ENCODE assay signal across 22 cellular contexts in genomic region chr10:73890261-73890660, GRCh38.
"Had no signal": no experiment of that assay in that cellular context is flagged by ENCODE, and none has a peak within 500 bp of the region (broad histone marks: within the 10 kb centered on the region; RNA-seq: fewer than 3 reads in every experiment).

No MANE protein-coding gene starts in this region.

- H3K4me3 Mint-ChIP-seq: activated CD4-positive, alpha-beta T cell treated with anti-CD3 and anti-CD28 coated beads, Interleukin-2, amount 10 ng/mL, durations not matched to agents 7 days and 5 days; activated naive CD4-positive, alpha-beta T cell treated with anti-CD3 and anti-CD28 coated beads, Interleukin-2, amount 10 ng/mL, durations not matched to agents 7 days and 5 days; activated naive CD8-positive, alpha-beta T cell treated with anti-CD3 and anti-CD28 coated beads, Interleukin-2, amount 50 U/mL, for 24 hours; central memory CD8-positive, alpha-beta T cell; immature natural killer cell; memory B cell; naive thymus-derived CD4-positive, alpha-beta T cell; neural progenitor cell had no signal

- H3K4me1 ChIP-seq: neural progenitor cell had no signal

- ATAC-seq: activated naive CD8-positive, alpha-beta T cell treated with anti-CD3 and anti-CD28 coated beads, Interleukin-2, amount 50 U/mL, for 24 hours; esophagus mucosa; left ventricle myocardium superior; mucosa of descending colon; naive thymus-derived CD4-positive, alpha-beta T cell; psoas muscle; right lobe of liver had no signal

- H3K9me3 ChIP-seq: colonic mucosa, mucosa of descending colon, psoas muscle, right lobe of liver had no signal

- DNase-seq: activated CD4-positive, alpha-beta T cell treated with anti-CD3 and anti-CD28 coated beads, Interleukin-2, amount 10 ng/mL, durations not matched to agents 7 days and 5 days; activated CD8-positive, alpha-beta memory T cell treated with anti-CD3 and anti-CD28 coated beads, Interleukin-2, amount 50 U/mL, for 4 hours; activated effector memory CD4-positive, alpha-beta T cell treated with Interleukin-2 at 50 U/mL for 16 hours; activated naive CD4-positive, alpha-beta T cell treated with anti-CD3 and anti-CD28 coated beads, Interleukin-2, amount 10 ng/mL, durations not matched to agents 7 days and 5 days; activated naive CD8-positive, alpha-beta T cell treated with anti-CD3 and anti-CD28 coated beads, Interleukin-2, amount 50 U/mL, for 24 hours; activated T-cell treated with anti-CD3 and anti-CD28 coated beads, Interleukin-2, amount 50 U/mL, for 48 hours; anterior cingulate cortex; brain microvascular endothelial cell; colonic mucosa; immature natural killer cell; left ventricle myocardium superior; mucosa of descending colon; naive thymus-derived CD4-positive, alpha-beta T cell; psoas muscle; right lobe of liver; small intestine; stimulated activated CD4-positive, alpha-beta T cell treated with anti-CD3 and anti-CD28 coated beads, Interleukin-4, amount 100 ng/mL, for 1 hour; T-helper 9 cell had no signal

- H3K27me3 ChIP-seq: brain microvascular endothelial cell, colonic mucosa, neural progenitor cell, right lobe of liver had no signal

- H3K27me3 Mint-ChIP-seq: activated naive CD8-positive, alpha-beta T cell treated with anti-CD3 and anti-CD28 coated beads, Interleukin-2, amount 50 U/mL, for 24 hours; central memory CD8-positive, alpha-beta T cell; memory B cell had no signal

- H3K27ac Mint-ChIP-seq: activated CD4-positive, alpha-beta T cell treated with anti-CD3 and anti-CD28 coated beads, Interleukin-2, amount 10 ng/mL, durations not matched to agents 7 days and 5 days; activated naive CD4-positive, alpha-beta T cell treated with anti-CD3 and anti-CD28 coated beads, Interleukin-2, amount 10 ng/mL, durations not matched to agents 7 days and 5 days; activated naive CD8-positive, alpha-beta T cell treated with anti-CD3 and anti-CD28 coated beads, Interleukin-2, amount 50 U/mL, for 24 hours; immature natural killer cell; naive thymus-derived CD4-positive, alpha-beta T cell; neural progenitor cell had no signal

- H3K27ac ChIP-seq: brain microvascular endothelial cell, colonic mucosa, neural progenitor cell, right lobe of liver had no signal

- H3K4me3 ChIP-seq: colonic mucosa, mucosa of descending colon, neural progenitor cell, psoas muscle, right lobe of liver had no signal

- H3K36me3 ChIP-seq: brain microvascular endothelial cell, colonic mucosa, neural progenitor cell, right lobe of liver had no signal

- H3K36me3 Mint-ChIP-seq: activated naive CD4-positive, alpha-beta T cell treated with anti-CD3 and anti-CD28 coated beads, Interleukin-2, amount 10 ng/mL, durations not matched to agents 7 days and 5 days; immature natural killer cell; memory B cell; naive thymus-derived CD4-positive, alpha-beta T cell; neural progenitor cell had no signal

- H3K9me3 Mint-ChIP-seq: activated CD4-positive, alpha-beta T cell treated with anti-CD3 and anti-CD28 coated beads, Interleukin-2, amount 10 ng/mL, durations not matched to agents 7 days and 5 days; activated naive CD4-positive, alpha-beta T cell treated with anti-CD3 and anti-CD28 coated beads, Interleukin-2, amount 10 ng/mL, durations not matched to agents 7 days and 5 days; activated naive CD8-positive, alpha-beta T cell treated with anti-CD3 and anti-CD28 coated beads, Interleukin-2, amount 50 U/mL, for 24 hours; central memory CD8-positive, alpha-beta T cell; immature natural killer cell; memory B cell; naive thymus-derived CD4-positive, alpha-beta T cell; neural progenitor cell had no signal
